In the genomic region with DNA sequence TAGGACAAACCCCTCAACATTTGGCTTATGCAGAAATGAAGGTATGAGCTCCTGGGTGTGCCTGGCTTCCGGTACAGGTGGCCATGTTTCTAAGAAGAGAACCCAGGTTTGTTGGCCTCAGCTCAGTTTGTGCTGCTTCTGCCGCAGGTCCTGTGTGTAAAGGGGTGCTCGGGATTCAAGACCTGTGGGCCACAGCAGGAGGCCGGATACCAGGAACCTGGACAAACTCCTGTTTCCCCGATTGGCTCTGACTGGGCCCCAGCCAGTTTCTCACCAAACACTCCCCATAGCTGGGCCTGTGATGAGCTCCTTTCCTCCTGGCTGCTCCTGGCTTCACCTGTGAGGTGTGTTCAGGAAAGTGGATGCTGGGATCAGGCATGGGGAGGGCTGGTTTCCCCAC, we compare ENCODE assay signal across 36 cellular contexts.
"Had no signal": no experiment of that assay in that cellular context is flagged by ENCODE, and none has a peak within 500 bp of the region (broad histone marks: within the 10 kb centered on the region; RNA-seq: fewer than 3 reads in every experiment).

No MANE protein-coding gene starts in this region.

- H3K27ac Mint-ChIP-seq: activated CD4-positive, alpha-beta memory T cell treated with anti-CD3 and anti-CD28 coated beads, Interleukin-2, amount 10 ng/mL, durations not matched to agents 7 days and 5 days; activated CD4-positive, alpha-beta T cell treated with anti-CD3 and anti-CD28 coated beads for 36 hours; activated CD4-positive, alpha-beta T cell treated with anti-CD3 and anti-CD28 coated beads, Interleukin-2, amount 10 ng/mL, durations not matched to agents 7 days and 5 days; activated CD8-positive, alpha-beta memory T cell treated with anti-CD3 and anti-CD28 coated beads, Interleukin-2, amount 10 ng/mL, durations not matched to agents 7 days and 5 days; activated CD8-positive, alpha-beta T cell treated with anti-CD3 and anti-CD28 coated beads, Interleukin-2, amount 10 ng/mL, durations not matched to agents 7 days and 5 days; activated naive CD4-positive, alpha-beta T cell treated with anti-CD3 and anti-CD28 coated beads, Interleukin-2, amount 10 ng/mL, durations not matched to agents 7 days and 5 days; activated naive CD4-positive, alpha-beta T cell treated with anti-CD3 and anti-CD28 coated beads, Interleukin-2, amount 50 U/mL, for 24 hours; activated naive CD8-positive, alpha-beta T cell; activated naive CD8-positive, alpha-beta T cell treated with anti-CD3 and anti-CD28 coated beads, Interleukin-2, amount 10 ng/mL, durations not matched to agents 7 days and 5 days; activated naive CD8-positive, alpha-beta T cell treated with anti-CD3 and anti-CD28 coated beads, Interleukin-2, amount 50 U/mL, for 24 hours; activated T-cell treated with anti-CD3 and anti-CD28 coated beads, Interleukin-2, amount 50 U/mL, for 24 hours; activated T-helper 2 cell treated with anti-CD3 and anti-CD28 coated beads, Interferon-gamma antibody, Interleukin-2, Interleukin-4, amounts not matched to agents 10 μg/mL and 5 μg/mL and 100 μg/mL, durations not matched to agents 14 hours and 24 hours and 36 hours; T-helper 1 cell treated with Interleukin-12 subunit alpha and Interleukin-12 subunit beta and Interleukin-4 antibody, amounts not matched to agents 30 μg/mL and 1 μg/mL, for 36 hours; T-helper 2 cell treated with Interferon-gamma antibody and Interleukin-4, amounts not matched to agents 5 μg/mL and 100 μg/mL, for 36 hours had no signal

- H3K4me3 ChIP-seq: ascending aorta, cardiac muscle cell had no signal

- H3K4me1 Mint-ChIP-seq: activated CD4-positive, alpha-beta memory T cell treated with anti-CD3 and anti-CD28 coated beads, Interleukin-2, amount 10 ng/mL, durations not matched to agents 7 days and 5 days; activated CD4-positive, alpha-beta T cell treated with anti-CD3 and anti-CD28 coated beads for 36 hours; activated CD4-positive, alpha-beta T cell treated with anti-CD3 and anti-CD28 coated beads, Interleukin-2, amount 10 ng/mL, durations not matched to agents 7 days and 5 days; activated CD8-positive, alpha-beta memory T cell treated with anti-CD3 and anti-CD28 coated beads, Interleukin-2, amount 10 ng/mL, durations not matched to agents 7 days and 5 days; activated naive CD4-positive, alpha-beta T cell treated with anti-CD3 and anti-CD28 coated beads, Interleukin-2, amount 10 ng/mL, durations not matched to agents 7 days and 5 days; activated naive CD4-positive, alpha-beta T cell treated with anti-CD3 and anti-CD28 coated beads, Interleukin-2, amount 50 U/mL, for 24 hours; activated naive CD8-positive, alpha-beta T cell treated with anti-CD3 and anti-CD28 coated beads, Interleukin-2, amount 10 ng/mL, durations not matched to agents 7 days and 5 days; activated naive CD8-positive, alpha-beta T cell treated with anti-CD3 and anti-CD28 coated beads, Interleukin-2, amount 50 U/mL, for 24 hours; brain; central memory CD8-positive, alpha-beta T cell had no signal

- DNase-seq: activated CD4-positive, alpha-beta memory T cell treated with anti-CD3 and anti-CD28 coated beads, Interleukin-2, amount 10 ng/mL, durations not matched to agents 7 days and 5 days; activated CD4-positive, alpha-beta T cell treated with anti-CD3 and anti-CD28 coated beads for 1 hour; activated CD4-positive, alpha-beta T cell treated with anti-CD3 and anti-CD28 coated beads for 36 hours; activated CD4-positive, alpha-beta T cell treated with anti-CD3 and anti-CD28 coated beads for 48 hours; activated CD4-positive, alpha-beta T cell treated with anti-CD3 and anti-CD28 coated beads, Interleukin-2, amount 10 ng/mL, durations not matched to agents 7 days and 5 days; activated CD4-positive, alpha-beta T cell treated with anti-CD3 and anti-CD28 coated beads, Interleukin-2, amount 50 U/mL, for 48 hours; activated CD4-positive, CD25-positive, alpha-beta regulatory T cell; activated CD8-positive, alpha-beta memory T cell treated with anti-CD3 and anti-CD28 coated beads for 24 hours; activated CD8-positive, alpha-beta memory T cell treated with anti-CD3 and anti-CD28 coated beads, Interleukin-2, amount 10 ng/mL, durations not matched to agents 7 days and 5 days; activated CD8-positive, alpha-beta memory T cell treated with anti-CD3 and anti-CD28 coated beads, Interleukin-2, amount 50 U/mL, for 48 hours; activated CD8-positive, alpha-beta T cell treated with anti-CD3 and anti-CD28 coated beads, Interleukin-2, amount 10 ng/mL, durations not matched to agents 7 days and 5 days; activated gamma-delta T cell; activated naive CD4-positive, alpha-beta T cell treated with anti-CD3 and anti-CD28 coated beads, Interleukin-2, amount 10 ng/mL, durations not matched to agents 7 days and 5 days; activated naive CD4-positive, alpha-beta T cell treated with Interleukin-2 at 50 U/mL for 16 hours; activated naive CD8-positive, alpha-beta T cell treated with anti-CD3 and anti-CD28 coated beads, Interleukin-2, amount 10 ng/mL, durations not matched to agents 7 days and 5 days; activated naive CD8-positive, alpha-beta T cell treated with anti-CD3 and anti-CD28 coated beads, Interleukin-2, amount 50 U/mL, for 24 hours; activated T-cell treated with anti-CD3 and anti-CD28 coated beads, Interleukin-2, amount 50 U/mL, for 24 hours; activated T-cell treated with anti-CD3 and anti-CD28 coated beads, Interleukin-2, amount 50 U/mL, for 48 hours; amygdala; anterior cingulate cortex; caudate nucleus; cerebellar nuclear complex; T-helper 1 cell; T-helper 2 cell; T-helper 9 cell had no signal

- H3K36me3 ChIP-seq: ascending aorta, cardiac muscle cell had no signal

- H3K9me3 ChIP-seq: ascending aorta had no signal

- H3K27ac ChIP-seq: ascending aorta, cardiac muscle cell, VCaP had no signal

- H3K4me3 Mint-ChIP-seq: activated CD4-positive, alpha-beta memory T cell treated with anti-CD3 and anti-CD28 coated beads, Interleukin-2, amount 10 ng/mL, durations not matched to agents 7 days and 5 days; activated CD4-positive, alpha-beta T cell treated with anti-CD3 and anti-CD28 coated beads for 36 hours; activated CD4-positive, alpha-beta T cell treated with anti-CD3 and anti-CD28 coated beads, Interleukin-2, amount 10 ng/mL, durations not matched to agents 7 days and 5 days; activated CD8-positive, alpha-beta memory T cell treated with anti-CD3 and anti-CD28 coated beads, Interleukin-2, amount 10 ng/mL, durations not matched to agents 7 days and 5 days; activated CD8-positive, alpha-beta T cell treated with anti-CD3 and anti-CD28 coated beads, Interleukin-2, amount 10 ng/mL, durations not matched to agents 7 days and 5 days; activated naive CD4-positive, alpha-beta T cell treated with anti-CD3 and anti-CD28 coated beads, Interleukin-2, amount 10 ng/mL, durations not matched to agents 7 days and 5 days; activated naive CD4-positive, alpha-beta T cell treated with anti-CD3 and anti-CD28 coated beads, Interleukin-2, amount 50 U/mL, for 24 hours; activated naive CD8-positive, alpha-beta T cell; activated naive CD8-positive, alpha-beta T cell treated with anti-CD3 and anti-CD28 coated beads, Interleukin-2, amount 10 ng/mL, durations not matched to agents 7 days and 5 days; activated naive CD8-positive, alpha-beta T cell treated with anti-CD3 and anti-CD28 coated beads, Interleukin-2, amount 50 U/mL, for 24 hours; activated T-cell treated with anti-CD3 and anti-CD28 coated beads, Interleukin-2, amount 50 U/mL, for 24 hours; brain; central memory CD8-positive, alpha-beta T cell; T-helper 1 cell treated with Interleukin-12 subunit alpha and Interleukin-12 subunit beta and Interleukin-4 antibody, amounts not matched to agents 30 μg/mL and 1 μg/mL, for 36 hours; T-helper 2 cell treated with Interferon-gamma antibody and Interleukin-4, amounts not matched to agents 5 μg/mL and 100 μg/mL, for 36 hours had no signal

- ATAC-seq: activated CD4-positive, alpha-beta T cell treated with anti-CD3 and anti-CD28 coated beads for 36 hours; activated CD4-positive, CD25-positive, alpha-beta regulatory T cell treated with anti-CD3 and anti-CD28 coated beads, Interleukin-2, amount 50 U/mL, for 24 hours; activated CD8-positive, alpha-beta memory T cell treated with anti-CD3 and anti-CD28 coated beads, Interleukin-2, amount 10 ng/mL, durations not matched to agents 7 days and 5 days; activated CD8-positive, alpha-beta T cell treated with anti-CD3 and anti-CD28 coated beads, Interleukin-2, amount 10 ng/mL, durations not matched to agents 7 days and 5 days; activated naive CD8-positive, alpha-beta T cell treated with anti-CD3 and anti-CD28 coated beads, Interleukin-2, amount 50 U/mL, for 24 hours had no signal

- H3K36me3 Mint-ChIP-seq: activated CD8-positive, alpha-beta memory T cell treated with anti-CD3 and anti-CD28 coated beads, Interleukin-2, amount 10 ng/mL, durations not matched to agents 7 days and 5 days; activated naive CD4-positive, alpha-beta T cell treated with anti-CD3 and anti-CD28 coated beads, Interleukin-2, amount 10 ng/mL, durations not matched to agents 7 days and 5 days; activated naive CD4-positive, alpha-beta T cell treated with anti-CD3 and anti-CD28 coated beads, Interleukin-2, amount 50 U/mL, for 24 hours; activated naive CD8-positive, alpha-beta T cell; activated naive CD8-positive, alpha-beta T cell treated with anti-CD3 and anti-CD28 coated beads, Interleukin-2, amount 10 ng/mL, durations not matched to agents 7 days and 5 days; brain had no signal

- H3K4me1 ChIP-seq: ascending aorta had no signal

- H3K27me3 Mint-ChIP-seq: activated CD4-positive, alpha-beta memory T cell treated with anti-CD3 and anti-CD28 coated beads, Interleukin-2, amount 10 ng/mL, durations not matched to agents 7 days and 5 days; activated CD4-positive, alpha-beta T cell treated with anti-CD3 and anti-CD28 coated beads for 36 hours; activated CD4-positive, alpha-beta T cell treated with anti-CD3 and anti-CD28 coated beads, Interleukin-2, amount 10 ng/mL, durations not matched to agents 7 days and 5 days; activated CD8-positive, alpha-beta memory T cell treated with anti-CD3 and anti-CD28 coated beads, Interleukin-2, amount 10 ng/mL, durations not matched to agents 7 days and 5 days; activated naive CD4-positive, alpha-beta T cell treated with anti-CD3 and anti-CD28 coated beads, Interleukin-2, amount 10 ng/mL, durations not matched to agents 7 days and 5 days; activated naive CD4-positive, alpha-beta T cell treated with anti-CD3 and anti-CD28 coated beads, Interleukin-2, amount 50 U/mL, for 24 hours; activated naive CD8-positive, alpha-beta T cell treated with anti-CD3 and anti-CD28 coated beads, Interleukin-2, amount 10 ng/mL, durations not matched to agents 7 days and 5 days; activated naive CD8-positive, alpha-beta T cell treated with anti-CD3 and anti-CD28 coated beads, Interleukin-2, amount 50 U/mL, for 24 hours; activated T-cell treated with anti-CD3 and anti-CD28 coated beads, Interleukin-2, amount 50 U/mL, for 24 hours; brain; central memory CD8-positive, alpha-beta T cell had no signal

- H3K27me3 ChIP-seq: ascending aorta, cardiac muscle cell had no signal

- H3K9me3 Mint-ChIP-seq: activated CD4-positive, alpha-beta T cell treated with anti-CD3 and anti-CD28 coated beads, Interleukin-2, amount 10 ng/mL, durations not matched to agents 7 days and 5 days; activated naive CD4-positive, alpha-beta T cell treated with anti-CD3 and anti-CD28 coated beads, Interleukin-2, amount 50 U/mL, for 24 hours; brain had no signal
